In genomic region chr1:247614625-247615024, GRCh38 we compare ENCODE assay signal across 34 cellular contexts. TPM values are rescaled to one million over a fixed set of nuclear protein-coding genes. Genes with fewer than 3 reads are reported as not detected.
"Had no signal": no experiment of that assay in that cellular context is flagged by ENCODE, and none has a peak within 500 bp of the region (broad histone marks: within the 10 kb centered on the region; RNA-seq: fewer than 3 reads in every experiment).

No MANE protein-coding gene starts in this region.

- DNase-seq: glutamatergic neuron; heart left ventricle; hypothalamus; immature natural killer cell; kidney; left colon; left lung; mesendoderm; naive B cell; occipital lobe; psoas muscle; right lobe of liver; stimulated activated CD4-positive, alpha-beta T cell treated with anti-CD3 and anti-CD28 coated beads, Interleukin-1b, Interleukin-23, amount 100 ng/mL, for 48 hours; stimulated activated CD4-positive, alpha-beta T cell treated with anti-CD3 and anti-CD28 coated beads, Interleukin-2, amount 100 ng/mL, for 48 hours; stimulated activated CD4-positive, alpha-beta T cell treated with anti-CD3 and anti-CD28 coated beads, Interleukin-4, amount 100 ng/mL, for 4 hours; stimulated activated CD8-positive, alpha-beta memory T cell treated with anti-CD3 and anti-CD28 coated beads, Interleukin-4, amount 100 ng/mL, for 48 hours; stimulated activated naive CD4-positive, alpha-beta T cell; stomach; testis; thyroid gland; transverse colon; upper lobe of left lung had no signal

- H3K27me3 ChIP-seq: heart left ventricle, left lung, neutrophil, right lobe of liver, stomach, testis, thyroid gland, transverse colon, upper lobe of left lung had no signal

- H3K9ac ChIP-seq: parathyroid adenoma had no signal

- H3K27ac ChIP-seq: heart left ventricle, left lung, neutrophil, parathyroid adenoma, psoas muscle, right lobe of liver, stomach, testis, thyroid gland, transverse colon, upper lobe of left lung had no signal

- H3K4me1 Mint-ChIP-seq: immature natural killer cell, mesothelial cell of epicardium, naive B cell, nephron, neural crest cell had no signal

- H3K4me1 ChIP-seq: heart left ventricle, left lung, parathyroid adenoma, psoas muscle, right lobe of liver, stomach, testis, thyroid gland, transverse colon, upper lobe of left lung had no signal

- H3K4me3 ChIP-seq: heart left ventricle, left lung, lung, psoas muscle, right lobe of liver, smooth muscle cell, stomach, testis, thyroid gland, transverse colon, upper lobe of left lung had no signal

- ATAC-seq: left colon, left lung, psoas muscle had no signal

- H3K4me2 ChIP-seq: smooth muscle cell had no signal

- H3K27ac Mint-ChIP-seq: immature natural killer cell, mesothelial cell of epicardium, naive B cell, nephron had no signal

- H3K9me3 ChIP-seq: neutrophil, right lobe of liver, testis, thyroid gland, transverse colon, upper lobe of left lung had no signal

- H3K36me3 ChIP-seq: heart left ventricle, left lung, neutrophil, right lobe of liver, stomach, thyroid gland, transverse colon, upper lobe of left lung had no signal

- H3K4me3 Mint-ChIP-seq: immature natural killer cell, mesothelial cell of epicardium, naive B cell, nephron, neural crest cell had no signal

- H2AFZ ChIP-seq: parathyroid adenoma had no signal

RNA-seq across cellular contexts. Expression of gene OR2G3, which starts 9.2 kb away (rescaled TPM):
- total RNA-seq: heart left ventricle, kidney, left colon, left lung, lower leg skin, lung, mesothelial cell of epicardium, mononuclear cell, neural crest cell, occipital lobe, osteocyte, posterior vena cava, psoas muscle, right lobe of liver, skeletal muscle tissue, smooth muscle cell, stomach, testis, thyroid gland, transverse colon, upper lobe of left lung had no signal
- polyA plus RNA-seq: heart left ventricle, immature natural killer cell, lung, psoas muscle, smooth muscle cell, stomach had no signal

RNA-seq across cellular contexts. Expression of gene OR2G2, which starts 26.5 kb away (rescaled TPM):
- total RNA-seq: heart left ventricle, kidney, left colon, left lung, lower leg skin, lung, mesothelial cell of epicardium, mononuclear cell, neural crest cell, occipital lobe, osteocyte, posterior vena cava, psoas muscle, right lobe of liver, skeletal muscle tissue, smooth muscle cell, stomach, thyroid gland, transverse colon, upper lobe of left lung had no signal
- polyA plus RNA-seq: heart left ventricle, immature natural killer cell, lung, psoas muscle, smooth muscle cell, stomach had no signal
